1 cellular context compared by ENCODE assay signal in the genomic region with DNA sequence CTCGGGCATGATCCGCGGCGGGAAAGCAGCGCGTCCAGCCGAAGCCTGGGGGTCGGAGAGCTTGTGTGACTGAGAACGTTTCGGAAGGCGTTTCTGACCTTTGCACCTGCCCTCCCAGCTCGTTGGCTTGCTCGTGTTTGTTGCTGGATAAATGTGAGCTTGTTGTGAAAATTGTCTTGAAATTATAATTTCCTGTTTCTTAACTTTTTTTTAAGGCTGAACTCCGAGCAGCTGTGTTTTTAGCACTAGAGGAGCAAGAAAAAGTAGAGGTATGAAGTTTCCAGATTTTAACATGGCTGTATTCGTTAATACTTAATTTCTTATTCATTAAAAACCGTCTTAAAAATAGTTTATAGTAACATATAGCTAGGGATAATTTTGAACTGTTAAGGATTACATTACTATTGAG.
TF ChIP-seq lines count a peak whose summit lies in the region.

No MANE protein-coding gene starts in this region.

TF ChIP-seq in HCT116, 20 proteins besides CTCF, POLR2A, EP300 and RAD21 (continued from another document):
- TF ChIP-seq, protein P1, sequence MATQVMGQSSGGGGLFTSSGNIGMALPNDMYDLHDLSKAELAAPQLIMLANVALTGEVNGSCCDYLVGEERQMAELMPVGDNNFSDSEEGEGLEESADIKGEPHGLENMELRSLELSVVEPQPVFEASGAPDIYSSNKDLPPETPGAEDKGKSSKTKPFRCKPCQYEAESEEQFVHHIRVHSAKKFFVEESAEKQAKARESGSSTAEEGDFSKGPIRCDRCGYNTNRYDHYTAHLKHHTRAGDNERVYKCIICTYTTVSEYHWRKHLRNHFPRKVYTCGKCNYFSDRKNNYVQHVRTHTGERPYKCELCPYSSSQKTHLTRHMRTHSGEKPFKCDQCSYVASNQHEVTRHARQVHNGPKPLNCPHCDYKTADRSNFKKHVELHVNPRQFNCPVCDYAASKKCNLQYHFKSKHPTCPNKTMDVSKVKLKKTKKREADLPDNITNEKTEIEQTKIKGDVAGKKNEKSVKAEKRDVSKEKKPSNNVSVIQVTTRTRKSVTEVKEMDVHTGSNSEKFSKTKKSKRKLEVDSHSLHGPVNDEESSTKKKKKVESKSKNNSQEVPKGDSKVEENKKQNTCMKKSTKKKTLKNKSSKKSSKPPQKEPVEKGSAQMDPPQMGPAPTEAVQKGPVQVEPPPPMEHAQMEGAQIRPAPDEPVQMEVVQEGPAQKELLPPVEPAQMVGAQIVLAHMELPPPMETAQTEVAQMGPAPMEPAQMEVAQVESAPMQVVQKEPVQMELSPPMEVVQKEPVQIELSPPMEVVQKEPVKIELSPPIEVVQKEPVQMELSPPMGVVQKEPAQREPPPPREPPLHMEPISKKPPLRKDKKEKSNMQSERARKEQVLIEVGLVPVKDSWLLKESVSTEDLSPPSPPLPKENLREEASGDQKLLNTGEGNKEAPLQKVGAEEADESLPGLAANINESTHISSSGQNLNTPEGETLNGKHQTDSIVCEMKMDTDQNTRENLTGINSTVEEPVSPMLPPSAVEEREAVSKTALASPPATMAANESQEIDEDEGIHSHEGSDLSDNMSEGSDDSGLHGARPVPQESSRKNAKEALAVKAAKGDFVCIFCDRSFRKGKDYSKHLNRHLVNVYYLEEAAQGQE (IDR thresholded peaks at IDR 0.05; ENCODE audit: low read depth): no peak
